In genomic region chr9:137741330-137741729, GRCh38 we compare ENCODE assay signal across 24 cellular contexts.
"Had no signal": no experiment of that assay in that cellular context is flagged by ENCODE, and none has a peak within 500 bp of the region (broad histone marks: within the 10 kb centered on the region; RNA-seq: fewer than 3 reads in every experiment).

No MANE protein-coding gene starts in this region.

- FAIRE-seq: frontal cortex, keratinocyte, small intestine had no signal

- H3K9me3 Mint-ChIP-seq: effector memory CD8-positive, alpha-beta T cell; natural killer cell treated with Interleukin-12 subunit alpha and Interleukin-12 subunit beta and Interleukin-15 and Interleukin-18, amount 100 ng/mL, for 72 hours; neural crest cell; stimulated activated naive CD8-positive, alpha-beta T cell treated with anti-CD3 and anti-CD28 coated beads, Interleukin-15, Interleukin-2, amounts not matched to agents 100 ng/mL and 50 ng/mL, for 24 hours had no signal

- H3K9ac ChIP-seq: parathyroid adenoma had no signal

- H3K9me3 ChIP-seq: mucosa of descending colon, right lobe of liver, thoracic aorta, tibial nerve, upper lobe of right lung, uterus had no signal

- H3K4me1 ChIP-seq: parathyroid adenoma, upper lobe of right lung had no signal

- H3K27me3 Mint-ChIP-seq: effector memory CD8-positive, alpha-beta T cell; naive B cell; natural killer cell treated with Interleukin-12 subunit alpha and Interleukin-12 subunit beta and Interleukin-15 and Interleukin-18, amount 100 ng/mL, for 72 hours; progenitor cell of endocrine pancreas; stimulated activated naive B cell treated with anti-CD40 and anti-IgM and Interleukin-4, amounts not matched to agents 10 μg/mL and 1 μg/mL and 100 μg/mL, for 72 hours; stimulated activated naive CD8-positive, alpha-beta T cell treated with anti-CD3 and anti-CD28 coated beads, Interleukin-15, Interleukin-2, amounts not matched to agents 100 ng/mL and 50 ng/mL, for 24 hours had no signal

- H3K36me3 ChIP-seq: uterus had no signal

- H3K27ac Mint-ChIP-seq: effector memory CD8-positive, alpha-beta T cell; mesothelial cell of epicardium; natural killer cell treated with Interleukin-12 subunit alpha and Interleukin-12 subunit beta and Interleukin-15 and Interleukin-18, amount 100 ng/mL, for 72 hours; progenitor cell of endocrine pancreas; stimulated activated naive B cell treated with anti-CD40 and anti-IgM and Interleukin-4, amounts not matched to agents 10 μg/mL and 1 μg/mL and 100 μg/mL, for 72 hours; stimulated activated naive CD8-positive, alpha-beta T cell treated with anti-CD3 and anti-CD28 coated beads, Interleukin-15, Interleukin-2, amounts not matched to agents 100 ng/mL and 50 ng/mL, for 24 hours had no signal

- H3K27me3 ChIP-seq: right lobe of liver, tibial nerve, upper lobe of right lung, uterus had no signal

- H3K4me3 ChIP-seq: lung, mucosa of descending colon, right lobe of liver, thoracic aorta, tibial nerve, upper lobe of right lung, uterus had no signal

- ATAC-seq: effector memory CD8-positive, alpha-beta T cell; left lobe of liver; mucosa of descending colon; natural killer cell treated with Interleukin-12 subunit alpha and Interleukin-12 subunit beta and Interleukin-15 and Interleukin-18, amount 100 ng/mL, for 72 hours; right lobe of liver; stimulated activated naive B cell treated with anti-CD40 and anti-IgM and Interleukin-4, amounts not matched to agents 10 μg/mL and 1 μg/mL and 100 μg/mL, for 72 hours; upper lobe of right lung had no signal

- DNase-seq: cortex of kidney; effector memory CD8-positive, alpha-beta T cell; mesenchymal stem cell; mucosa of descending colon; naive B cell; right lobe of liver; small intestine; stimulated activated CD4-positive, alpha-beta T cell treated with anti-CD3 and anti-CD28 coated beads, Interleukin-15, amount 100 ng/mL, for 24 hours; stimulated activated CD4-positive, alpha-beta T cell treated with anti-CD3 and anti-CD28 coated beads, Interleukin-2, amount 100 ng/mL, for 48 hours; stimulated activated naive B cell treated with anti-CD40 and anti-IgM and Interleukin-4, amounts not matched to agents 10 μg/mL and 1 μg/mL and 100 μg/mL, for 72 hours; upper lobe of right lung; uterus had no signal

- H3K27ac ChIP-seq: parathyroid adenoma, right lobe of liver, thoracic aorta, tibial nerve, upper lobe of right lung, uterus had no signal

- H3K4me3 Mint-ChIP-seq: effector memory CD8-positive, alpha-beta T cell; mesothelial cell of epicardium; natural killer cell treated with Interleukin-12 subunit alpha and Interleukin-12 subunit beta and Interleukin-15 and Interleukin-18, amount 100 ng/mL, for 72 hours; neural crest cell; stimulated activated naive B cell treated with anti-CD40 and anti-IgM and Interleukin-4, amounts not matched to agents 10 μg/mL and 1 μg/mL and 100 μg/mL, for 72 hours; stimulated activated naive CD8-positive, alpha-beta T cell treated with anti-CD3 and anti-CD28 coated beads, Interleukin-15, Interleukin-2, amounts not matched to agents 100 ng/mL and 50 ng/mL, for 24 hours had no signal

- H3K4me1 Mint-ChIP-seq: neural crest cell had no signal

- H2AFZ ChIP-seq: parathyroid adenoma had no signal
